9 cellular contexts compared by ENCODE assay signal in the genomic region with DNA sequence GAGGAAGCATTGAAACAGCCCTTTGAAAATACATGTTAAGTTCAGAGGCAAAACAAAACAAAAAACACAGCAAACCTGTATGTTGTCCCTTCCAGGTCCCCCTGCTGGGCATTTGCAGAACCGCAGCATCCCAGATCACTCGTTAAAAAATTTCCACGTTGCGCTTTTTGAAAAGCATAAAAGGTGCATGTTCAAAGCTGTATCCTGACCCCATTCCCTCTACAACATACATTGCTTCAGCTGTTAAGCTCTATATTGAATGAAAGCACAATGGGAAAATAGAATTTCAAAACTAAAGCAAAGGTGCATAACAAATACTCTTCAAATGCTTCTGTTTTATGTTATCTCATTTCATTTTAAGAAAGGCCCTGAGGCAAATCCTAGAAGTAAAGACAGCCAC.
DNase-seq lines count a peak whose midpoint lies in the region; ATAC-seq, FAIRE-seq and TF ChIP-seq lines count a peak whose summit lies in the region.
"Had no signal": no experiment of that assay in that cellular context is flagged by ENCODE, and none has a peak within 500 bp of the region (broad histone marks: within the 10 kb centered on the region; RNA-seq: fewer than 3 reads in every experiment).

No MANE protein-coding gene starts in this region.

- no peaks in the 10 kb centered on the region for H3K9me3 ChIP-seq in A549
- no peaks in the 10 kb centered on the region for H3K9me3 ChIP-seq in sigmoid colon

- peak; percentile 47 to 77 for DNase-seq in A549 (ENCODE audit: low read depth in 1 of 2, low spot score in 1 of 2)
- no peak for DNase-seq in GM12864 (ENCODE audit: low read depth)
- DNase-seq in NCI-H82 treated with DMSO at 0.1 percent for 48 hours (lab: John Stamatoyannopoulos, UW; ENCODE audit: unreplicated experiment) = peak; percentile 7
- peak; percentile 42 for DNase-seq in activated T-cell treated with anti-CD3 and anti-CD28 coated beads, Interleukin-2, amount 50 U/mL, for 24 hours
- peak; percentile 38 for DNase-seq in glomerular visceral epithelial cell (ENCODE audit: extremely low spot score)
- DNase-seq in sigmoid colon = no peak

- TF ChIP-seq EP300 in A549 (IDR thresholded peaks at IDR 0.05) = no peak
- TF ChIP-seq EP300 in sigmoid colon (IDR thresholded peaks at IDR 0.05) = no peak

- peak overlapping the region; percentile 67 for H3K4me2 ChIP-seq in A549

- H3K27me3 ChIP-seq in sigmoid colon = no peaks in the 10 kb centered on the region

- TF ChIP-seq CTCF in A549 (IDR thresholded peaks at IDR 0.05) (peak; percentile 81), GM12864 (IDR thresholded peaks at IDR 0.05; ENCODE audit: low read depth, low read length, missing control alignments) (peak; percentile 89), sigmoid colon (IDR thresholded peaks at IDR 0.05) (peak; percentile 35 to 90 (median 82))

- WGBS in A549 (ENCODE audit: missing lambda C conversion rate) = 15% methylated on average over 4 of the region's 4 CpGs
- 11 to 22% methylated on average over 4 of the region's 4 CpGs for WGBS in sigmoid colon, 2 donors

- peak; percentile 53 to 59 for TF ChIP-seq RAD21 in A549 (conservative IDR thresholded peaks at IDR 0.05 in 1 of 2, IDR thresholded peaks at IDR 0.05 in 1 of 2)

- no peak overlapping the region for H3K4me3 Mint-ChIP-seq in activated T-cell treated with anti-CD3 and anti-CD28 coated beads, Interleukin-2, amount 50 U/mL, for 24 hours

- POLR2A ChIA-PET in A549 (lab: Yijun Ruan, JAX) = no interaction called here

- H3K4me1 ChIP-seq in A549 (peaks cover 75% of the 10 kb centered on the region), sigmoid colon (no peaks in the 10 kb centered on the region)

- H3K36me3 ChIP-seq in sigmoid colon = no peaks in the 10 kb centered on the region

- H3K4me1 Mint-ChIP-seq in activated T-cell treated with anti-CD3 and anti-CD28 coated beads, Interleukin-2, amount 50 U/mL, for 24 hours (ENCODE audit: low read depth) = no peaks in the 10 kb centered on the region

- H3K27ac ChIP-seq in A549 (peak overlapping the region; percentile 85), sigmoid colon (no peak overlapping the region)

- H3K9me3 Mint-ChIP-seq in activated T-cell treated with anti-CD3 and anti-CD28 coated beads, Interleukin-2, amount 50 U/mL, for 24 hours = no peaks in the 10 kb centered on the region

- no peak overlapping the region for H3K4me3 ChIP-seq in A549
- no peak overlapping the region for H3K4me3 ChIP-seq in GM12864 (ENCODE audit: low read depth, low read length)
- no peak overlapping the region for H3K4me3 ChIP-seq in sigmoid colon

- no peak for TF ChIP-seq POLR2A in A549 (IDR thresholded peaks at IDR 0.05; ENCODE audit: low read length)
- TF ChIP-seq POLR2A in sigmoid colon (IDR thresholded peaks at IDR 0.05) = no peak

- H3K27ac Mint-ChIP-seq in activated T-cell treated with anti-CD3 and anti-CD28 coated beads, Interleukin-2, amount 50 U/mL, for 24 hours = no peak overlapping the region

- no peaks in the 10 kb centered on the region for H3K36me3 Mint-ChIP-seq in activated T-cell treated with anti-CD3 and anti-CD28 coated beads, Interleukin-2, amount 50 U/mL, for 24 hours (ENCODE audit: low read depth)

- no peak for FAIRE-seq in A549 (lab: Jason Lieb, UNC)
- FAIRE-seq: endometrium had no signal

- ATAC-seq in A549 = peak; percentile 15 to 25; a peak in 1 of 6 replicates
- no peak for ATAC-seq in GM18907 (IDR thresholded peaks at IDR 0.05; ENCODE audit: unreplicated experiment)
- no peak for ATAC-seq in HG02884 (IDR thresholded peaks at IDR 0.05; ENCODE audit: unreplicated experiment)

- CTCF ChIA-PET in A549 (lab: Yijun Ruan, JAX) = interaction anchor here (0.6 to 3.6 kb wide), 54 partner anchors 9 to 713 kb away, joined by 3 to 43 read pairs (median 4); a partner anchor contains a TSS

- H3K27me3 Mint-ChIP-seq in activated T-cell treated with anti-CD3 and anti-CD28 coated beads, Interleukin-2, amount 50 U/mL, for 24 hours = peaks cover 20% of the 10 kb centered on the region

- intact Hi-C loops in sigmoid colon (cut with DNase I) = loop anchor here (5.0 kb wide), 1 partner anchor 551 kb away; a partner anchor contains a TSS

TF ChIP-seq in A549, 52 proteins besides CTCF, POLR2A, EP300 and RAD21:
- TF ChIP-seq BHLHE40 (IDR thresholded peaks at IDR 0.05; ENCODE audit: low read depth, low read length) (no peak), ZNF302 (CRISPR knock-in tag; IDR thresholded peaks at IDR 0.05) (peak; percentile 8; the same call in 1 of the 2 replicates), SMC3 (IDR thresholded peaks at IDR 0.05) (peak; percentile 66)
- TF ChIP-seq, protein P1, sequence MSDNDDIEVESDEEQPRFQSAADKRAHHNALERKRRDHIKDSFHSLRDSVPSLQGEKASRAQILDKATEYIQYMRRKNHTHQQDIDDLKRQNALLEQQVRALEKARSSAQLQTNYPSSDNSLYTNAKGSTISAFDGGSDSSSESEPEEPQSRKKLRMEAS (IDR thresholded peaks at IDR 0.05) = peak; percentile 39
TF ChIP-seq in A549: peak in this region for 3.

Comparison
In these comparisons a context has a peak if more than half of its experiments do, and no peak if none do; other contexts are left out.
1. ATAC-seq: peak in A549 (2 of 2); none in GM18907 (single experiment) and HG02884 (single experiment).
2. DNase-seq: peak in A549 (2 of 2), NCI-H82 treated with DMSO at 0.1 percent for 48 hours (single experiment), activated T-cell treated with anti-CD3 and anti-CD28 coated beads, Interleukin-2, amount 50 U/mL, for 24 hours (single experiment) and glomerular visceral epithelial cell (single experiment); none in GM12864 (single experiment) and sigmoid colon (single experiment).
3. H3K27ac ChIP-seq: peak in A549 (2 of 2); none in sigmoid colon (0 of 4).
4. Peak in every context shown above with its lines, with median percentiles within 50 percentile points of each other: CTCF ChIP-seq.